In the genomic region with DNA sequence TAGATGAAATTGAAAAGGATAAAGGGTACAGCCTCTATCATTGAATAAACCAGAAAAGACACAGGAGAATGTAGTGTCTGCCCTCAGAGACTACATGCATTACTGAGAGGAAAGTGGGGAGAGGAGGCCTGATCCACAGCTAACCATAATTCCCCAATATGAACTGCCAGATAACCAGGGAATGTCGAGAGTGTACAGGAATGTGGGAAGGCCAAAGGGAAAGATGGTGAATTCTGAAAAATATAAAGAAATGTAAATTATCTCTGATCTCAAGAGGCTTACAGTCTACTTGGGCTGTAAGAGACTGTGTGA, we compare ENCODE assay signal across 10 cellular contexts. TPM values are rescaled to one million over a fixed set of nuclear protein-coding genes. Genes with fewer than 3 reads are reported as not detected.
DNase-seq lines count a peak whose midpoint lies in the region; ATAC-seq, FAIRE-seq and TF ChIP-seq lines count a peak whose summit lies in the region.
"Had no signal": no experiment of that assay in that cellular context is flagged by ENCODE, and none has a peak within 500 bp of the region (broad histone marks: within the 10 kb centered on the region; RNA-seq: fewer than 3 reads in every experiment).

No MANE protein-coding gene starts in this region.

- H3K4me3 ChIP-seq in A549: no peak overlapping the region; the same call in 2 of the 3 replicates
- H3K4me3 ChIP-seq in HUES64 (ENCODE audit: low read length): no peak overlapping the region
- H3K4me3 ChIP-seq in MG63: no peak overlapping the region

- peak overlapping the region; percentile 78 to 86 for H3K27ac ChIP-seq in A549
- H3K27ac ChIP-seq in HUES64 (ENCODE audit: low read depth, low read length): peak overlapping the region; percentile 57

- FAIRE-seq in A549 (lab: Jason Lieb, UNC): no peak

- intact Hi-C loops in MCF 10A (cut with micrococcal nuclease): loop anchor here (5.0 kb wide), 1 partner anchor 43 kb away; no protein-coding TSS in a partner anchor

- no peak for TF ChIP-seq CTCF in A549 (IDR thresholded peaks at IDR 0.05)
- TF ChIP-seq CTCF in MCF 10A (IDR thresholded peaks at IDR 0.05; ENCODE audit: unreplicated experiment): no peak

- POLR2A ChIA-PET in A549 (lab: Yijun Ruan, JAX): interaction anchor here (0.5 to 1.4 kb wide), 5 partner anchors 22 to 1344 kb away, joined by 3 to 5 read pairs (median 3); a partner anchor contains a TSS
- POLR2A ChIA-PET in MCF 10A (lab: Yijun Ruan, JAX): interaction anchor here (0.7 to 3.1 kb wide), 18 partner anchors 9 to 184 kb away, joined by 3 to 47 read pairs (median 4); a partner anchor contains a TSS

- ATAC-seq in A549 (peak; percentile 67 to 78), naive B cell (ENCODE audit: low read depth in 2 of 2) (no peak)

- no peak for TF ChIP-seq RAD21 in A549 (conservative IDR thresholded peaks at IDR 0.05 in 1 of 2, IDR thresholded peaks at IDR 0.05 in 1 of 2)

- no peaks in the 10 kb centered on the region for H3K36me3 ChIP-seq in HUES64 (ENCODE audit: insufficient read depth, low read length)
- no peaks in the 10 kb centered on the region for H3K36me3 ChIP-seq in MG63

- H3K27me3 ChIP-seq in HUES64 (ENCODE audit: insufficient read depth, low read length): no peaks in the 10 kb centered on the region
- no peaks in the 10 kb centered on the region for H3K27me3 ChIP-seq in MG63

- WGBS in A549 (ENCODE audit: missing lambda C conversion rate): 3% methylated on average over 1 of the region's 1 CpG
- WGBS in HUES64: 89% methylated on average over 1 of the region's 1 CpG

- H3K9ac ChIP-seq in HUES64 (ENCODE audit: low read depth, low read length): no peak overlapping the region

- H3K4me1 ChIP-seq in A549 (peaks cover 91% of the 10 kb centered on the region), HUES64 (ENCODE audit: insufficient read depth, low read length) (peaks cover 80% of the 10 kb centered on the region)

- peaks cover 14% of the 10 kb centered on the region for H3K36me3 Mint-ChIP-seq in MCF 10A (ENCODE audit: insufficient read depth, unreplicated experiment)
- H3K36me3 Mint-ChIP-seq in naive B cell: peaks cover 0 to 5% of the 10 kb centered on the region in 2 donors

- H3K27ac Mint-ChIP-seq in MCF 10A (ENCODE audit: low read depth, unreplicated experiment) (peak overlapping the region; percentile 92), naive B cell (peak overlapping the region in 5 of 6 donors; percentile 25 to 92 (median 71))
- H3K27ac Mint-ChIP-seq: activated CD4-positive, alpha-beta memory T cell treated with anti-CD3 and anti-CD28 coated beads, Interleukin-2, amount 10 ng/mL, durations not matched to agents 7 days and 5 days had no signal

- no TSS peak for BruUV-seq in MCF 10A (replicated peaks; lab: Mats Ljungman, UMichigan)

- no peak for TF ChIP-seq EP300 in A549 (IDR thresholded peaks at IDR 0.05)

- H3K4me1 Mint-ChIP-seq in MCF 10A (ENCODE audit: insufficient read depth, unreplicated experiment) (peaks cover 35% of the 10 kb centered on the region), naive B cell (peaks cover 49 to 97% (median 95%) of the 10 kb centered on the region in 3 donors)

- H3K9me3 ChIP-seq in A549: no peaks in the 10 kb centered on the region
- H3K9me3 ChIP-seq in HUES64 (ENCODE audit: insufficient read depth, low read depth, low read length): no peaks in the 10 kb centered on the region
- H3K9me3 ChIP-seq in MG63: no peaks in the 10 kb centered on the region

- peak overlapping the region; percentile 42 for H3K4me3 Mint-ChIP-seq in MCF 10A (ENCODE audit: unreplicated experiment)
- peak overlapping the region in 3 of 8 donors; percentile 7 to 57 (median 26) for H3K4me3 Mint-ChIP-seq in naive B cell
- H3K4me3 Mint-ChIP-seq: activated CD4-positive, alpha-beta memory T cell treated with anti-CD3 and anti-CD28 coated beads, Interleukin-2, amount 10 ng/mL, durations not matched to agents 7 days and 5 days had no signal

- H3K27me3 Mint-ChIP-seq in MCF 10A (ENCODE audit: insufficient read depth, unreplicated experiment): no peaks in the 10 kb centered on the region
- H3K27me3 Mint-ChIP-seq in naive B cell: no peaks in the 10 kb centered on the region

- TF ChIP-seq POLR2A in A549 (IDR thresholded peaks at IDR 0.05; ENCODE audit: low read length): no peak
- no peak for TF ChIP-seq POLR2A in erythroblast (IDR thresholded peaks at IDR 0.05; ENCODE audit: low read length)

- DNase-seq in A549 (ENCODE audit: low read depth in 1 of 2, low spot score in 1 of 2) (peak in 1 of 2 experiments; percentile 37), MCF 10A (ENCODE audit: unreplicated experiment) (no peak), naive B cell (no peak), erythroblast (lab: John Stamatoyannopoulos, UW) (no peak), MG63 (no peak), COLO829 (ENCODE audit: low spot score) (no peak), cerebellar cortex (ENCODE audit: low spot score) (no peak)
- DNase-seq: NCI-H510A had no signal

- CTCF ChIA-PET in A549 (lab: Yijun Ruan, JAX) (interaction anchor here (0.6 to 1.7 kb wide), 5 partner anchors 10 to 176 kb away, joined by 3 to 5 read pairs (median 4); no protein-coding TSS in a partner anchor), MCF 10A (lab: Yijun Ruan, JAX) (interaction anchor here (0.7 to 0.8 kb wide), 3 partner anchors 9 to 109 kb away, joined by 3 to 4 read pairs (median 4); no protein-coding TSS in a partner anchor)

- H3K9me3 Mint-ChIP-seq in MCF 10A (ENCODE audit: unreplicated experiment): no peaks in the 10 kb centered on the region
- H3K9me3 Mint-ChIP-seq in naive B cell: no peaks in the 10 kb centered on the region
- H3K9me3 Mint-ChIP-seq: activated CD4-positive, alpha-beta memory T cell treated with anti-CD3 and anti-CD28 coated beads, Interleukin-2, amount 10 ng/mL, durations not matched to agents 7 days and 5 days had no signal

- peak overlapping the region; percentile 76 for H3K4me2 ChIP-seq in A549

TF ChIP-seq in A549, 52 proteins besides CTCF, POLR2A, EP300 and RAD21:
- peak in 1 of 2 experiments; percentile 16; a peak in 1 of 5 replicates for TF ChIP-seq JUN (IDR thresholded peaks at IDR 0.05)
- TF ChIP-seq, protein P1, sequence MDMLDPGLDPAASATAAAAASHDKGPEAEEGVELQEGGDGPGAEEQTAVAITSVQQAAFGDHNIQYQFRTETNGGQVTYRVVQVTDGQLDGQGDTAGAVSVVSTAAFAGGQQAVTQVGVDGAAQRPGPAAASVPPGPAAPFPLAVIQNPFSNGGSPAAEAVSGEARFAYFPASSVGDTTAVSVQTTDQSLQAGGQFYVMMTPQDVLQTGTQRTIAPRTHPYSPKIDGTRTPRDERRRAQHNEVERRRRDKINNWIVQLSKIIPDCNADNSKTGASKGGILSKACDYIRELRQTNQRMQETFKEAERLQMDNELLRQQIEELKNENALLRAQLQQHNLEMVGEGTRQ (IDR thresholded peaks at IDR 0.05): no peak
TF ChIP-seq in A549: peak in this region for 1.

RNA-seq across cellular contexts. Expression of a gene that starts 22.3 kb away (rescaled TPM):
- polyA plus RNA-seq in A549 (2011; rRNA removed) (451 and 497 TPM in 2 replicates), A549 (2017; fragmentation: RNase III; extraction: RNeasy Plus Mini Kit Qiagen cat#74134 plus additional on column Dnase treatment) (168 to 202 TPM (median 181 TPM) in 3 replicates), naive B cell (ENCODE audit: low read depth in 6 of 6) (10 to 100 TPM; 32.4 to 80.0 (median 45.3) TPM)
- 76.7 and 101 TPM in 2 replicates for polyA plus RNA-seq in A549 (2012; cell fraction: cytosol; rRNA removed)
- polyA plus RNA-seq in A549 (2012; cell fraction: nucleus; rRNA removed): 251 and 264 TPM in 2 replicates
- polyA minus RNA-seq in A549 (2011; rRNA and poly(A)+ RNA removed): 285 and 317 TPM in 2 replicates
- polyA plus RNA-seq in HUES64 (2013, experiment 1 of 2): 28.1 TPM
- 37.0 TPM for polyA plus RNA-seq in HUES64 (2013, experiment 2 of 2)
- 116 and 121 TPM in 2 replicates for total RNA-seq in MCF 10A (2022)
- total RNA-seq in MG63 (2014; rRNA removed; shearing (Covaris generic); ENCODE audit: low replicate concordance): 45.1 and 96.3 TPM in 2 replicates

Comparison
In these comparisons a context has a peak if more than half of its experiments do, and no peak if none do; other contexts are left out.
1. ATAC-seq: peak in A549 (2 of 2); none in naive B cell (0 of 2).